In the genomic region with DNA sequence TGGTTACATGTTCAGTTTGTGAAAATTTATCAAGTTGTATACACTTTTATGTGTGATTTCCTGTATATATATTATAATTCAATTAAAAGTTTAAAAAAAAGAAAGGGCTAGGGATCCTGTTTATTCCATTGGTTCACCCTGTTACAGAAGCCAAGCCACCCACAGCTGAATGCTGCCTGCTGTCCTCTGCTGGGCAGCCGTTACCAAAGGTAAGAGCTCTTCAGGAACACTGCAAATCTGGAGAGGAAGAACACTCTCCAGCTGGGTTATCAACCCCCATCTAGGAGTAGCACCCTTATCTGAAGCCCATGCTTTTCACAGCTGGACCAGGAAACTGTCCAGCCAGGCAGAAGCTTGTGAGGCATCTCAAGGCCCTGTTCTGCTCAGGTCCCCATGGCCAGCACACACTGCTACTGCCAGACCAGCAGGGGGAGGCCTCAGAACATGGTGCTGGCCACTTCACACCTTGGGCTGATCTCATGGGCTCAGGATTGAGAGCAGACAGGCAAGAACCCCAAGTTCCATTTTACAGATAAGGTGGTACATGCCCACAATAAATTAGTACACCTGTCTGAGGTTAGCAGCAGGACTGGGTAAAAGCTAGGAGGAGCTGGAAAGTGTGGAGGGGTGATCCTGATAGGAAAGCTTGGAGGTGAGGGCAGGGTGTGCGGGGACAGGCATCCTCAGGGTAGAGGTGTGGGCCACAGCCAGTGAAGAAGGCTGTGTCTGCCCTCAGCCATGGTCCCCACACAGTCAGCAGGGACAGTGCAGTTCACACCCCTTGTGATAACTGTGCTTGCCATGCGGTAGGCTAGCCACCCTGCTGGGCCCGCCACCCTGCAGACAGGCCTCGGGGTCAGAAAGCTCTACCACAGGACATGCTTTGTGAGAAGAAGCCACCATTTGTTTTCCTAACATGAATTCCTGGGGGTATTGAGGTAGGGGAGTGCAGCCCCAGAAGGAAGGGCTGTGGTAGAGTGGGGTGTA, we compare ENCODE assay signal across 1 cellular context.
TF ChIP-seq lines count a peak whose summit lies in the region.

No MANE protein-coding gene starts in this region.

TF ChIP-seq in GM23338, 12 proteins besides CTCF, POLR2A, EP300 and RAD21 (continued from another document):
- TF ChIP-seq, protein P1, sequence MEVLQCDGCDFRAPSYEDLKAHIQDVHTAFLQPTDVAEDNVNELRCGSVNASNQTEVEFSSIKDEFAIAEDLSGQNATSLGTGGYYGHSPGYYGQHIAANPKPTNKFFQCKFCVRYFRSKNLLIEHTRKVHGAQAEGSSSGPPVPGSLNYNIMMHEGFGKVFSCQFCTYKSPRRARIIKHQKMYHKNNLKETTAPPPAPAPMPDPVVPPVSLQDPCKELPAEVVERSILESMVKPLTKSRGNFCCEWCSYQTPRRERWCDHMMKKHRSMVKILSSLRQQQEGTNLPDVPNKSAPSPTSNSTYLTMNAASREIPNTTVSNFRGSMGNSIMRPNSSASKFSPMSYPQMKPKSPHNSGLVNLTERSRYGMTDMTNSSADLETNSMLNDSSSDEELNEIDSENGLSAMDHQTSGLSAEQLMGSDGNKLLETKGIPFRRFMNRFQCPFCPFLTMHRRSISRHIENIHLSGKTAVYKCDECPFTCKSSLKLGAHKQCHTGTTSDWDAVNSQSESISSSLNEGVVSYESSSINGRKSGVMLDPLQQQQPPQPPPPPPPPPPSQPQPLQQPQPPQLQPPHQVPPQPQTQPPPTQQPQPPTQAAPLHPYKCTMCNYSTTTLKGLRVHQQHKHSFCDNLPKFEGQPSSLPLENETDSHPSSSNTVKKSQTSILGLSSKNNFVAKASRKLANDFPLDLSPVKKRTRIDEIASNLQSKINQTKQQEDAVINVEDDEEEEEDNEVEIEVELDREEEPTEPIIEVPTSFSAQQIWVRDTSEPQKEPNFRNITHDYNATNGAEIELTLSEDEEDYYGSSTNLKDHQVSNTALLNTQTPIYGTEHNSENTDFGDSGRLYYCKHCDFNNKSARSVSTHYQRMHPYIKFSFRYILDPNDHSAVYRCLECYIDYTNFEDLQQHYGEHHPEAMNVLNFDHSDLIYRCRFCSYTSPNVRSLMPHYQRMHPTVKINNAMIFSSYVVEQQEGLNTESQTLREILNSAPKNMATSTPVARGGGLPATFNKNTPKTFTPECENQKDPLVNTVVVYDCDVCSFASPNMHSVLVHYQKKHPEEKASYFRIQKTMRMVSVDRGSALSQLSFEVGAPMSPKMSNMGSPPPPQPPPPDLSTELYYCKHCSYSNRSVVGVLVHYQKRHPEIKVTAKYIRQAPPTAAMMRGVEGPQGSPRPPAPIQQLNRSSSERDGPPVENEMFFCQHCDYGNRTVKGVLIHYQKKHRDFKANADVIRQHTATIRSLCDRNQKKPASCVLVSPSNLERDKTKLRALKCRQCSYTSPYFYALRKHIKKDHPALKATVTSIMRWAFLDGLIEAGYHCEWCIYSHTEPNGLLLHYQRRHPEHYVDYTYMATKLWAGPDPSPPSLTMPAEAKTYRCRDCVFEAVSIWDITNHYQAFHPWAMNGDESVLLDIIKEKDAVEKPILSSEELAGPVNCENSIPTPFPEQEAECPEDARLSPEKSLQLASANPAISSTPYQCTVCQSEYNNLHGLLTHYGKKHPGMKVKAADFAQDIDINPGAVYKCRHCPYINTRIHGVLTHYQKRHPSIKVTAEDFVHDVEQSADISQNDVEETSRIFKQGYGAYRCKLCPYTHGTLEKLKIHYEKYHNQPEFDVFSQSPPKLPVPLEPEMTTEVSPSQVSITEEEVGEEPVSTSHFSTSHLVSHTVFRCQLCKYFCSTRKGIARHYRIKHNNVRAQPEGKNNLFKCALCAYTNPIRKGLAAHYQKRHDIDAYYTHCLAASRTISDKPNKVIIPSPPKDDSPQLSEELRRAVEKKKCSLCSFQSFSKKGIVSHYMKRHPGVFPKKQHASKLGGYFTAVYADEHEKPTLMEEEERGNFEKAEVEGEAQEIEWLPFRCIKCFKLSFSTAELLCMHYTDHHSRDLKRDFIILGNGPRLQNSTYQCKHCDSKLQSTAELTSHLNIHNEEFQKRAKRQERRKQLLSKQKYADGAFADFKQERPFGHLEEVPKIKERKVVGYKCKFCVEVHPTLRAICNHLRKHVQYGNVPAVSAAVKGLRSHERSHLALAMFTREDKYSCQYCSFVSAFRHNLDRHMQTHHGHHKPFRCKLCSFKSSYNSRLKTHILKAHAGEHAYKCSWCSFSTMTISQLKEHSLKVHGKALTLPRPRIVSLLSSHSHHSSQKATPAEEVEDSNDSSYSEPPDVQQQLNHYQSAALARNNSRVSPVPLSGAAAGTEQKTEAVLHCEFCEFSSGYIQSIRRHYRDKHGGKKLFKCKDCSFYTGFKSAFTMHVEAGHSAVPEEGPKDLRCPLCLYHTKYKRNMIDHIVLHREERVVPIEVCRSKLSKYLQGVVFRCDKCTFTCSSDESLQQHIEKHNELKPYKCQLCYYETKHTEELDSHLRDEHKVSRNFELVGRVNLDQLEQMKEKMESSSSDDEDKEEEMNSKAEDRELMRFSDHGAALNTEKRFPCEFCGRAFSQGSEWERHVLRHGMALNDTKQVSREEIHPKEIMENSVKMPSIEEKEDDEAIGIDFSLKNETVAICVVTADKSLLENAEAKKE (CRISPR knock-in tag; IDR thresholded peaks at IDR 0.05): no peak
- TF ChIP-seq, protein P2, sequence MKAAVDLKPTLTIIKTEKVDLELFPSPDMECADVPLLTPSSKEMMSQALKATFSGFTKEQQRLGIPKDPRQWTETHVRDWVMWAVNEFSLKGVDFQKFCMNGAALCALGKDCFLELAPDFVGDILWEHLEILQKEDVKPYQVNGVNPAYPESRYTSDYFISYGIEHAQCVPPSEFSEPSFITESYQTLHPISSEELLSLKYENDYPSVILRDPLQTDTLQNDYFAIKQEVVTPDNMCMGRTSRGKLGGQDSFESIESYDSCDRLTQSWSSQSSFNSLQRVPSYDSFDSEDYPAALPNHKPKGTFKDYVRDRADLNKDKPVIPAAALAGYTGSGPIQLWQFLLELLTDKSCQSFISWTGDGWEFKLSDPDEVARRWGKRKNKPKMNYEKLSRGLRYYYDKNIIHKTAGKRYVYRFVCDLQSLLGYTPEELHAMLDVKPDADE (IDR thresholded peaks at IDR 0.05): no peak
TF ChIP-seq in GM23338: peak in this region for 0.
